In genomic region chr3:46913644-46914043, GRCh38 we compare ENCODE assay signal across 10 cellular contexts. TPM values are rescaled to one million over a fixed set of nuclear protein-coding genes. Genes with fewer than 3 reads are reported as not detected.
DNase-seq lines count a peak whose midpoint lies in the region; ATAC-seq, FAIRE-seq and TF ChIP-seq lines count a peak whose summit lies in the region.
"Had no signal": no experiment of that assay in that cellular context is flagged by ENCODE, and none has a peak within 500 bp of the region (broad histone marks: within the 10 kb centered on the region; RNA-seq: fewer than 3 reads in every experiment).

No MANE protein-coding gene starts in this region.

- H4K20me1 ChIP-seq in HepG2 (ENCODE audit: insufficient read depth, low read length): no peaks in the 10 kb centered on the region

- H2BK15ac ChIP-seq in neuronal stem cell (ENCODE audit: low read length): no peak overlapping the region

- WGBS in right lobe of liver (ENCODE audit: insufficient coverage, low coverage, low lambda C conversion rate, missing lambda C conversion rate): 15% methylated on average over 5 of the region's 8 CpGs
- WGBS in HepG2 (ENCODE audit: low lambda C conversion rate): 74% methylated on average over 8 of the region's 8 CpGs
- no CpG with 5 or more reads among the region's 8 CpGs for WGBS in neuronal stem cell (ENCODE audit: extremely low coverage in 2 of 2, insufficient read length in 2 of 2, insufficient replicate concordance in 1 of 2), 2 donors

- no peak overlapping the region for H2AK5ac ChIP-seq in neuronal stem cell (ENCODE audit: low read depth, low read length)

- ATAC-seq in right lobe of liver (peak; percentile 55 to 63 (median 61)), HepG2 (no peak), Right ventricle myocardium superior (ENCODE audit: poor library complexity) (peak; percentile 56), HG02623 (IDR thresholded peaks at IDR 0.05; ENCODE audit: unreplicated experiment) (no peak), HG03521 (IDR thresholded peaks at IDR 0.05; ENCODE audit: unreplicated experiment) (no peak)

- intact Hi-C loops in right lobe of liver (cut with DNase I): no loop called here
- intact Hi-C loops in HepG2 (cut with micrococcal nuclease; ENCODE audit: unreplicated experiment): no loop called here
- intact Hi-C loops in Right ventricle myocardium superior (cut with DNase I): no loop called here

- H3K4me3 ChIP-seq in right lobe of liver (no peak overlapping the region), HepG2 (replicated peaks in 1 of 3; ENCODE audit: insufficient read depth in 1 of 3, low read depth in 2 of 3, low read length in 3 of 3) (no peak overlapping the region), neuronal stem cell (ENCODE audit: low read length in 2 of 2) (no peak overlapping the region)

- POLR2A ChIA-PET in HepG2 (lab: Yijun Ruan, JAX): no interaction called here

- H4K91ac ChIP-seq in neuronal stem cell (ENCODE audit: low read depth, low read length, poor library complexity): no peak overlapping the region

- in situ Hi-C loops in HepG2 (cut with HindIII; ENCODE audit: extremely low pct_ligation_motif_present, low pct_unique_long_range_greater_than_20kb): no loop called here

- CTCF ChIA-PET in HepG2 (lab: Yijun Ruan, JAX; ENCODE audit: low intra/inter-chr PET ratio, low total read pairs): no interaction called here

- H3K9ac ChIP-seq in HepG2 (ENCODE audit: insufficient read depth, low read depth, low read length) (no peak overlapping the region), neuronal stem cell (ENCODE audit: low read depth, low read length, poor library complexity) (no peak overlapping the region)

- H3K4me2 ChIP-seq in HepG2 (ENCODE audit: low read depth, low read length) (no peak overlapping the region), neuronal stem cell (ENCODE audit: insufficient read depth, low read length, poor library complexity, severe bottlenecking) (no peak overlapping the region)

- no peak overlapping the region for H2BK12ac ChIP-seq in neuronal stem cell (ENCODE audit: low read length)

- H3K79me2 ChIP-seq in HepG2 (ENCODE audit: insufficient read depth, low read length): no peaks in the 10 kb centered on the region

- no peak overlapping the region for H3K18ac ChIP-seq in neuronal stem cell (ENCODE audit: low read length)

- BruUV-seq in HepG2 (replicated peaks; lab: Mats Ljungman, UMichigan): no TSS peak

- TF ChIP-seq EP300 in HepG2 (IDR thresholded peaks at IDR 0.05; ENCODE audit: low read depth in 2 of 2, low read length in 2 of 2) (no peak), HepG2 (CRISPR knock-in tag; IDR thresholded peaks at IDR 0.05; ENCODE audit: borderline replicate concordance) (no peak)

- TF ChIP-seq CTCF in right lobe of liver (IDR thresholded peaks at IDR 0.05) (no peak), HepG2 (CRISPR knock-in tag; IDR thresholded peaks at IDR 0.05) (no peak)

- H2BK120ac ChIP-seq in neuronal stem cell (ENCODE audit: low read depth, low read length): no peak overlapping the region

- no peak overlapping the region for H3K27ac ChIP-seq in right lobe of liver
- no peak overlapping the region for H3K27ac ChIP-seq in HepG2 (ENCODE audit: extremely low read length, insufficient read depth, low read length)
- no peak overlapping the region for H3K27ac ChIP-seq in neuronal stem cell (replicated peaks; ENCODE audit: low read length)

- no peaks in the 10 kb centered on the region for H3K9me3 ChIP-seq in right lobe of liver
- no peaks in the 10 kb centered on the region; the same call in 1 of the 2 replicates for H3K9me3 ChIP-seq in HepG2 (ENCODE audit: low read length)
- H3K9me3 ChIP-seq in neuronal stem cell (replicated peaks in 1 of 2; ENCODE audit: control insufficient read depth in 2 of 2, insufficient read depth in 1 of 2, low read depth in 1 of 2, low read length in 2 of 2): peaks cover 11% of the 10 kb centered on the region in 2 donors

- FAIRE-seq in HepG2 (lab: Jason Lieb, UNC): no peak

- H3K23ac ChIP-seq in neuronal stem cell (ENCODE audit: low read depth, low read length, poor library complexity): no peak overlapping the region

- no peak for TF ChIP-seq RAD21 in HepG2 (CRISPR knock-in tag; IDR thresholded peaks at IDR 0.05)

- H3K27me3 ChIP-seq in right lobe of liver (no peaks in the 10 kb centered on the region), HepG2 (ENCODE audit: control insufficient read depth in 1 of 2, insufficient read depth in 2 of 2, low read length in 2 of 2) (peaks cover 0 to 6% of the 10 kb centered on the region in 2 experiments; a peak in 1 of 5 replicates), neuronal stem cell (ENCODE audit: control insufficient read depth in 3 of 3, insufficient read depth in 3 of 3, low read depth in 1 of 3, low read length in 3 of 3) (peaks cover 0 to 1% (median 0%) of the 10 kb centered on the region in 3 experiments)

- TF ChIP-seq POLR2A in right lobe of liver (IDR thresholded peaks at IDR 0.05) (no peak), HepG2 (IDR thresholded peaks at IDR 0.05; ENCODE audit: insufficient read depth in 1 of 2, low read depth in 2 of 2, low read length in 2 of 2) (no peak)

- H3K4ac ChIP-seq in neuronal stem cell (ENCODE audit: low read length): no peak overlapping the region

- no peak overlapping the region for H3K14ac ChIP-seq in neuronal stem cell (ENCODE audit: low read length)

- no peak overlapping the region for H2BK5ac ChIP-seq in neuronal stem cell (ENCODE audit: low read length)

- H2AFZ ChIP-seq in HepG2 (ENCODE audit: low read length) (no peak overlapping the region), neuronal stem cell (ENCODE audit: low read length) (no peak overlapping the region)

- DNase-seq in right lobe of liver: peak in 2 of 3 donors; percentile 40 to 56
- no peak for DNase-seq in HepG2 (ENCODE audit: low spot score)
- peak; percentile 86 to 92 for DNase-seq in SHP77 (lab: John Stamatoyannopoulos, UW)
- DNase-seq in Right ventricle myocardium superior: peak; percentile 42
- no peak for DNase-seq in medulla oblongata (ENCODE audit: extremely low spot score)
- no peak for DNase-seq in neuronal stem cell (ENCODE audit: low spot score)
- DNase-seq: activated naive CD4-positive, alpha-beta T cell; SIG-M5 had no signal

- H3K4me1 ChIP-seq in right lobe of liver (peaks cover 0 to 20% (median 4%) of the 10 kb centered on the region in 4 donors), HepG2 (ENCODE audit: insufficient read depth, low read length) (peaks cover 15% of the 10 kb centered on the region), neuronal stem cell (ENCODE audit: control insufficient read depth in 2 of 2, insufficient read depth in 1 of 2, low read depth in 1 of 2, low read length in 2 of 2) (peaks cover 0 to 4% of the 10 kb centered on the region in 2 donors)

- H3K36me3 ChIP-seq in right lobe of liver: peaks cover 0 to 5% (median 2%) of the 10 kb centered on the region in 4 donors
- peaks cover 3 to 14% of the 10 kb centered on the region in 2 experiments; a peak in 3 of 5 replicates for H3K36me3 ChIP-seq in HepG2 (replicated peaks in 1 of 2; ENCODE audit: control insufficient read depth in 1 of 2, insufficient read depth in 2 of 2, low read length in 2 of 2)
- H3K36me3 ChIP-seq in neuronal stem cell (replicated peaks in 1 of 2; ENCODE audit: control insufficient read depth in 2 of 2, insufficient read depth in 2 of 2, low read length in 2 of 2): peaks cover 8 to 34% of the 10 kb centered on the region in 2 donors

- H3K79me1 ChIP-seq in neuronal stem cell (ENCODE audit: low read depth, low read length): no peaks in the 10 kb centered on the region

- H4K8ac ChIP-seq in neuronal stem cell (ENCODE audit: low read depth, low read length): no peak overlapping the region

RNA-seq across cellular contexts. Expression of gene PTH1R, which starts 36.1 kb away (rescaled TPM):
- total RNA-seq in right lobe of liver (10 to 100 TPM in 5 of 6 experiments, 1 to 10 TPM in 1; 6.1 to 32.5 (median 16.0) TPM), HepG2 (2016; rRNA removed; fragmentation: Illumina TruSeq; extraction: Trizol) (not detected in 2 replicates), Right ventricle myocardium superior (11.8 TPM)
- total RNA-seq in HepG2 (2016; cell fraction: cytosol; rRNA removed; fragmentation: Illumina TruSeq; extraction: Trizol; ENCODE audit: low read depth): not detected in 2 replicates
- not detected in 2 replicates for total RNA-seq in HepG2 (2016; cell fraction: insoluble cytoplasmic fraction; rRNA removed; fragmentation: Illumina TruSeq; extraction: Trizol)
- total RNA-seq in HepG2 (2016; cell fraction: membrane; rRNA removed; fragmentation: Illumina TruSeq; extraction: Trizol): not detected in 2 replicates
- not detected in 2 replicates for total RNA-seq in HepG2 (2016; cell fraction: nucleus; rRNA removed; fragmentation: Illumina TruSeq; extraction: Trizol)
- polyA plus RNA-seq in HepG2 (2011; rRNA removed): not detected in 2 replicates
- polyA plus RNA-seq in HepG2 (2011; cell fraction: cytosol; rRNA removed): not detected in 2 replicates
- 0.10 TPM in 1 of 2 replicates, not detected in the other for polyA plus RNA-seq in HepG2 (2011; cell fraction: nucleus; rRNA removed)
- polyA plus RNA-seq in HepG2 (2012): not detected in 2 replicates
- polyA plus RNA-seq in HepG2 (2016; cell fraction: cytosol; fragmentation: Illumina TruSeq; extraction: Trizol; ENCODE audit: low read depth): not detected in 2 replicates
- polyA plus RNA-seq in HepG2 (2016; cell fraction: insoluble cytoplasmic fraction; fragmentation: Illumina TruSeq; extraction: Trizol; ENCODE audit: low read depth): not detected in 2 replicates
- not detected in 2 replicates for polyA plus RNA-seq in HepG2 (2016; cell fraction: membrane; fragmentation: Illumina TruSeq; extraction: Trizol; ENCODE audit: low read depth)
- polyA plus RNA-seq in HepG2 (2016; cell fraction: nucleus; fragmentation: Illumina TruSeq; extraction: Trizol; ENCODE audit: insufficient read depth, low read depth): not detected in 2 replicates
- polyA minus RNA-seq in HepG2 (2011; rRNA and poly(A)+ RNA removed; ENCODE audit: low replicate concordance): not detected in 2 replicates
- polyA minus RNA-seq in HepG2 (2011; cell fraction: cytosol; rRNA and poly(A)+ RNA removed): not detected in 2 replicates
- polyA minus RNA-seq in HepG2 (2011; cell fraction: nucleus; rRNA and poly(A)+ RNA removed): not detected in 2 replicates
- 2.2 TPM for polyA plus RNA-seq in neuronal stem cell (2013, experiment 1 of 2)
- 2.6 TPM for polyA plus RNA-seq in neuronal stem cell (2013, experiment 2 of 2)

RNA-seq across cellular contexts. Expression of gene MYL3, which starts 50.4 kb away (rescaled TPM):
- total RNA-seq in right lobe of liver: 1 to 10 TPM in 3 of 6 experiments, under 1 TPM in 3; 0.37 to 2.0 (median 1.00) TPM
- total RNA-seq in HepG2 (2016; rRNA removed; fragmentation: Illumina TruSeq; extraction: Trizol): not detected in 2 replicates
- not detected in 2 replicates for total RNA-seq in HepG2 (2016; cell fraction: cytosol; rRNA removed; fragmentation: Illumina TruSeq; extraction: Trizol; ENCODE audit: low read depth)
- total RNA-seq in HepG2 (2016; cell fraction: insoluble cytoplasmic fraction; rRNA removed; fragmentation: Illumina TruSeq; extraction: Trizol): not detected in 2 replicates
- total RNA-seq in HepG2 (2016; cell fraction: membrane; rRNA removed; fragmentation: Illumina TruSeq; extraction: Trizol): not detected in 2 replicates
- not detected in 2 replicates for total RNA-seq in HepG2 (2016; cell fraction: nucleus; rRNA removed; fragmentation: Illumina TruSeq; extraction: Trizol)
- polyA plus RNA-seq in HepG2 (2011; rRNA removed): 0.13 TPM in 1 of 2 replicates, not detected in the other
- polyA plus RNA-seq in HepG2 (2011; cell fraction: cytosol; rRNA removed): 0.06 TPM in 1 of 2 replicates, not detected in the other
- polyA plus RNA-seq in HepG2 (2011; cell fraction: nucleus; rRNA removed): not detected in 2 replicates
- not detected in 2 replicates for polyA plus RNA-seq in HepG2 (2012)
- not detected in 2 replicates for polyA plus RNA-seq in HepG2 (2016; cell fraction: cytosol; fragmentation: Illumina TruSeq; extraction: Trizol; ENCODE audit: low read depth)
- not detected in 2 replicates for polyA plus RNA-seq in HepG2 (2016; cell fraction: insoluble cytoplasmic fraction; fragmentation: Illumina TruSeq; extraction: Trizol; ENCODE audit: low read depth)
- not detected in 2 replicates for polyA plus RNA-seq in HepG2 (2016; cell fraction: membrane; fragmentation: Illumina TruSeq; extraction: Trizol; ENCODE audit: low read depth)
- polyA plus RNA-seq in HepG2 (2016; cell fraction: nucleus; fragmentation: Illumina TruSeq; extraction: Trizol; ENCODE audit: insufficient read depth, low read depth): not detected in 2 replicates
- 0.16 TPM in 1 of 2 replicates, not detected in the other for polyA minus RNA-seq in HepG2 (2011; rRNA and poly(A)+ RNA removed; ENCODE audit: low replicate concordance)
- polyA minus RNA-seq in HepG2 (2011; cell fraction: cytosol; rRNA and poly(A)+ RNA removed): not detected in 2 replicates
- polyA minus RNA-seq in HepG2 (2011; cell fraction: nucleus; rRNA and poly(A)+ RNA removed): not detected in 2 replicates
- total RNA-seq in Right ventricle myocardium superior: 10,727 TPM
- polyA plus RNA-seq in neuronal stem cell (2013, experiment 1 of 2): 0.26 TPM
- 0.25 TPM for polyA plus RNA-seq in neuronal stem cell (2013, experiment 2 of 2)

Comparison
In these comparisons a context has a peak if more than half of its experiments do, and no peak if none do; other contexts are left out.
1. ATAC-seq: peak in right lobe of liver (4 of 4) and Right ventricle myocardium superior (single experiment); none in HepG2 (single experiment), HG02623 (single experiment) and HG03521 (single experiment).
2. DNase-seq: peak in right lobe of liver (2 of 3), SHP77 (2 of 2) and Right ventricle myocardium superior (single experiment); none in HepG2 (single experiment), medulla oblongata (single experiment) and neuronal stem cell (single experiment).
3. RNA of gene PTH1R, which starts 36.1 kb away (total RNA-seq): 6.1 to 32.5 TPM in right lobe of liver and 11.8 TPM in Right ventricle myocardium superior (single experiment); not detected in HepG2; every median in the first group is over 4 times any median in the second.
4. RNA of gene MYL3, which starts 50.4 kb away (total RNA-seq): 10,727 TPM in Right ventricle myocardium superior (single experiment); 0.37 to 2.0 TPM in right lobe of liver and not detected in HepG2; every median in the first group is over 1,000 times any median in the second.